Comparison of ENCODE assay signal across 8 cellular contexts in the genomic region with DNA sequence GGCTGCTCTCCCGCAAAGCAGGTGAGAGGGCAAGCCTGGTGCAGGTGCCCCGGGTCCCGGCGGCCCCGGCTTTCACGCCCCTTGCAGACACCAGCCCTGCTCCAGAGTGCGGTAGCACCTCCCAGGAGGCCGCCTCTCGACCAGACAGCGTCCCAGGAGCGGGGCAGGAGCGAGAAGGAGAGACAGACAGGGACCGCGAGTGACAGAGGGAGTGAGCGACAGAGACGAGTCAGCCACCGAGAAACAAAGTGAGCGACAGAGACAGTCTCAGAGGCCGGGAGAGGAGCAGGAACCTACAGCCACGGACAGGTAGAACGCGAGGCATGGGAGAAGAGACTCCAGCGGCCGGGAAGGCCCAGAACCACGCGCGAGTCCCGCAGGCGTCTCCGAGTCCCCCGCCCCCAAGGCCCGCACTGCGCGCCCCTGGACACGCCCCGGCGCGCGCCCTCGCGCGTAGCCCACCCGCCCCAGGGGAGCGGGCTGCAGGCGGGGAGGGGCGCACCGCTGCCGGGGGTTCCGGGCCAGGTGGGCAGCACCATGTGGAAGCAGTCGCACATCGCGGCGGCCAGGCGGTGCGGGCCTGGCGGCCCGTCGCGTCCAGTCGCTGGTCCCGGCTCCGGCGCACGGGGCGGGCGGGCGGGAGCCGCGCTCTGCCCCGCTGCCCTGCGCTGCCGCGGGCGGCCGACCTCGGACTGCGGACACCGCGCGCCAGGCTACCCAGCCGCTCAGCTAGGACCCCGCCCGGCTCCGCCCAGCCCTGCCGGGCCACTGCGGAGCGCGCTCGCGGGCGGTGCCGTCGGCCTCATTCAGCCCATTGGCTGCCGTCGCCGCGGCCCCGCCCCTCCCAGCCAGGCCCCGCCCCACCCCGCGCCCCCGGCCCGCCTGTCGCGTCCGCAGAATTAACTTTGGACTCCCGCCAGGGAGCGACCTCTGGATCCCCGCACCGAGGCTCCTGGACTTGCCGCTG. TPM values are rescaled to one million over a fixed set of nuclear protein-coding genes. Genes with fewer than 3 reads are reported as not detected.
A peak's percentile ranks its signal among the peaks of the same experiment; 100 is the strongest.
DNase-seq lines count a peak whose midpoint lies in the region; ATAC-seq and TF ChIP-seq lines count a peak whose summit lies in the region.

A gene (minus strand): TSS at position 694 of the 967 bp plus-strand sequence. CDS start 137 bp downstream, at position 557.

- TF ChIP-seq CTCF in AG10803 (conservative IDR thresholded peaks at IDR 0.05; ENCODE audit: low read length) (no peak), HL-60 (IDR thresholded peaks at IDR 0.05; ENCODE audit: insufficient read depth, low read length) (no peak)

- H3K9me3 Mint-ChIP-seq in activated naive CD4-positive, alpha-beta T cell treated with anti-CD3 and anti-CD28 coated beads, Interleukin-2, amount 50 U/mL, for 24 hours = no peaks in the 10 kb centered on the region

- H3K4me1 Mint-ChIP-seq in activated naive CD4-positive, alpha-beta T cell treated with anti-CD3 and anti-CD28 coated beads, Interleukin-2, amount 50 U/mL, for 24 hours = peaks cover 12% of the 10 kb centered on the region

- H3K27ac Mint-ChIP-seq in activated naive CD4-positive, alpha-beta T cell treated with anti-CD3 and anti-CD28 coated beads, Interleukin-2, amount 50 U/mL, for 24 hours = no peak within 1 kb of the TSS

- H4K91ac ChIP-seq in neuronal stem cell (ENCODE audit: low read depth, low read length, poor library complexity) = no peak within 1 kb of the TSS

- H3K4ac ChIP-seq in neuronal stem cell (ENCODE audit: low read length) = no peak within 1 kb of the TSS

- peak within 1 kb of the TSS; percentile 60 for H3K4me3 ChIP-seq in AG10803 (ENCODE audit: low read length)
- H3K4me3 ChIP-seq in HL-60 (replicated peaks; ENCODE audit: insufficient read depth, low read length) = peak within 1 kb of the TSS; percentile 10; the same call in 1 of the 2 replicates
- H3K4me3 ChIP-seq in neuronal stem cell (ENCODE audit: low read length in 2 of 2) = peak within 1 kb of the TSS; percentile 41 to 77

- peak within 1 kb of the TSS; percentile 82 for H2BK5ac ChIP-seq in neuronal stem cell (ENCODE audit: low read length)

- H3K18ac ChIP-seq in neuronal stem cell (ENCODE audit: low read length) = peak within 1 kb of the TSS; percentile 91

- H3K14ac ChIP-seq in neuronal stem cell (ENCODE audit: low read length) = peak within 1 kb of the TSS; percentile 89

- no peaks in the 10 kb centered on the region for H3K36me3 ChIP-seq in neuronal stem cell (replicated peaks in 1 of 2; ENCODE audit: control insufficient read depth in 2 of 2, insufficient read depth in 2 of 2, low read length in 2 of 2)

- WGBS in neuronal stem cell (ENCODE audit: extremely low coverage in 2 of 2, insufficient read length in 2 of 2, insufficient replicate concordance in 1 of 2), 2 donors = no CpG with 5 or more reads among the region's 111 CpGs

- H2AK5ac ChIP-seq in neuronal stem cell (ENCODE audit: low read depth, low read length) = peak within 1 kb of the TSS; percentile 99

- peaks cover 4% of the 10 kb centered on the region for H3K27me3 Mint-ChIP-seq in activated naive CD4-positive, alpha-beta T cell treated with anti-CD3 and anti-CD28 coated beads, Interleukin-2, amount 50 U/mL, for 24 hours

- peak; percentile 68 for DNase-seq in AG10803 (ENCODE audit: low read depth)
- DNase-seq in HL-60 (ENCODE audit: low read depth in 1 of 2, low spot score in 1 of 2) = peak; percentile 47 to 66
- DNase-seq in RKO (ENCODE audit: low spot score) = peak; percentile 86
- no peak for DNase-seq in glomerular endothelial cell (ENCODE audit: extremely low read depth, low read depth, low spot score)
- peak; percentile 82 for DNase-seq in neuronal stem cell (ENCODE audit: low spot score)
- no peak for DNase-seq in ureter (ENCODE audit: low spot score)

- peak within 1 kb of the TSS; percentile 43 for H4K8ac ChIP-seq in neuronal stem cell (ENCODE audit: low read depth, low read length)

- no peaks in the 10 kb centered on the region for H3K36me3 Mint-ChIP-seq in activated naive CD4-positive, alpha-beta T cell treated with anti-CD3 and anti-CD28 coated beads, Interleukin-2, amount 50 U/mL, for 24 hours

- peak within 1 kb of the TSS; percentile 99 for H2BK15ac ChIP-seq in neuronal stem cell (ENCODE audit: low read length)

- H2BK120ac ChIP-seq in neuronal stem cell (ENCODE audit: low read depth, low read length) = peak within 1 kb of the TSS; percentile 94

- peaks cover 2% of the 10 kb centered on the region for H3K79me1 ChIP-seq in neuronal stem cell (ENCODE audit: low read depth, low read length)

- H3K9ac ChIP-seq in neuronal stem cell (ENCODE audit: low read depth, low read length, poor library complexity) = peak within 1 kb of the TSS; percentile 77

- peaks cover 17% of the 10 kb centered on the region for H3K27me3 ChIP-seq in HL-60 (ENCODE audit: insufficient read depth, poor library complexity, severe bottlenecking)
- H3K27me3 ChIP-seq in neuronal stem cell (ENCODE audit: control insufficient read depth in 3 of 3, insufficient read depth in 3 of 3, low read depth in 1 of 3, low read length in 3 of 3) = peaks cover 5 to 93% (median 37%) of the 10 kb centered on the region in 3 experiments

- peak within 1 kb of the TSS; percentile 85 for H3K23ac ChIP-seq in neuronal stem cell (ENCODE audit: low read depth, low read length, poor library complexity)

- peak within 1 kb of the TSS; percentile 87 for H2AFZ ChIP-seq in neuronal stem cell (ENCODE audit: low read length)

- peak within 1 kb of the TSS; percentile 83 for H3K4me2 ChIP-seq in neuronal stem cell (ENCODE audit: insufficient read depth, low read length, poor library complexity, severe bottlenecking)

- no peak for ATAC-seq in HG03097 (IDR thresholded peaks at IDR 0.05; ENCODE audit: low FRiP score, unreplicated experiment)

- H3K4me1 ChIP-seq in neuronal stem cell (ENCODE audit: control insufficient read depth in 2 of 2, insufficient read depth in 1 of 2, low read depth in 1 of 2, low read length in 2 of 2) = peaks cover 24 to 26% of the 10 kb centered on the region in 2 donors

- no peaks in the 10 kb centered on the region for H3K9me3 ChIP-seq in neuronal stem cell (replicated peaks in 1 of 2; ENCODE audit: control insufficient read depth in 2 of 2, insufficient read depth in 1 of 2, low read depth in 1 of 2, low read length in 2 of 2)

- H2BK12ac ChIP-seq in neuronal stem cell (ENCODE audit: low read length) = peak within 1 kb of the TSS; percentile 90

- H3K4me3 Mint-ChIP-seq in activated naive CD4-positive, alpha-beta T cell treated with anti-CD3 and anti-CD28 coated beads, Interleukin-2, amount 50 U/mL, for 24 hours = peak within 1 kb of the TSS; percentile 87

- no peak within 1 kb of the TSS for H3K27ac ChIP-seq in HL-60 (replicated peaks)
- no peak within 1 kb of the TSS for H3K27ac ChIP-seq in neuronal stem cell (replicated peaks; ENCODE audit: low read length)

RNA-seq across cellular contexts. Expression of the gene that starts here (rescaled TPM):
- 47.2 and 79.6 TPM in 2 replicates for total RNA-seq in glomerular endothelial cell
- 0.43 TPM for polyA plus RNA-seq in neuronal stem cell (2013, experiment 1 of 2)
- 0.46 TPM for polyA plus RNA-seq in neuronal stem cell (2013, experiment 2 of 2)
- total RNA-seq in ureter = 34.5 TPM

Comparison
In these comparisons a context has a peak if more than half of its experiments do, and no peak if none do; other contexts are left out.
1. DNase-seq: peak in AG10803 (single experiment), HL-60 (2 of 2), RKO (single experiment) and neuronal stem cell (single experiment); none in glomerular endothelial cell (single experiment) and ureter (single experiment).
2. H3K4me3 ChIP-seq: peak in every context shown above with its lines; median percentile 60 in AG10803; 59 in neuronal stem cell; 10 in HL-60.